14 cellular contexts compared by ENCODE assay signal in the genomic region with DNA sequence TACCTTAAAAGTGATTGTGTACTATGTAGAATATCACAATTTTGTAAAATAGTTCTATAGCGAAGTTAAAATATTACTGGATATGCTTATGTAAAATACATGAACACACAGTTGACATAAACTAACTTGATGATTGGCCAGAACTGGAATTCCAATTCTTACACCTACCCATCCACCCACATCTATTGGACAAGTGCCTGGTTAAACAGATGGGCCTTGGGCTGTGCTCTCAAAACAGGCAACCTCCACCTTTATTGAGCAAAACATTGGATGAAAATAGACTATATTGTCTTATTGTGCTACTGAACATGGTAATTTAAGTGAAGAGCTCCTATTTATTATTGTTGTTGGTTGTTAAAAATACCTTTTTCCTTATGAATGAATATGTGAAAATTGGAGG.
A peak's percentile ranks its signal among the peaks of the same experiment; 100 is the strongest.
DNase-seq lines count a peak whose midpoint lies in the region; TF ChIP-seq lines count a peak whose summit lies in the region.
"Had no signal": no experiment of that assay in that cellular context is flagged by ENCODE, and none has a peak within 500 bp of the region (broad histone marks: within the 10 kb centered on the region; RNA-seq: fewer than 3 reads in every experiment).

No MANE protein-coding gene starts in this region.

- no peak for TF ChIP-seq CTCF in GM13976 (IDR thresholded peaks at IDR 0.05; ENCODE audit: borderline replicate concordance, control extremely low read depth, extremely low read depth, insufficient read depth, missing control alignments)

- in situ Hi-C loops in GM13976 (cut with MboI; ENCODE audit: low sequenced_read_pairs, unreplicated experiment): no loop called here

- peak; percentile 55 for DNase-seq in NCI-H2171 treated with DMSO at 0.1 percent for 48 hours (lab: John Stamatoyannopoulos, UW)
- no peak for DNase-seq in NCI-H2171 (lab: John Stamatoyannopoulos, UW)
- peak; percentile 45 for DNase-seq in NCI-H69 (lab: John Stamatoyannopoulos, UW)
- peak; percentile 1 for DNase-seq in occipital lobe (lab: John Stamatoyannopoulos, UW)
- no peak for DNase-seq in NOMO-1 treated with DMSO at 0.1 percent for 48 hours (lab: John Stamatoyannopoulos, UW; ENCODE audit: unreplicated experiment)
- no peak for DNase-seq in GM13976 (ENCODE audit: low spot score)
- DNase-seq in activated CD4-positive, CD25-positive, alpha-beta regulatory T cell (lab: John Stamatoyannopoulos, UW): no peak
- DNase-seq: 8988T; Calu3; CD8-positive, alpha-beta T cell; GDM1; H7; HFFc6; IMR-90 had no signal

Comparison
In these comparisons a context has a peak if more than half of its experiments do, and no peak if none do; other contexts are left out.
1. DNase-seq: peak in NCI-H2171 treated with DMSO at 0.1 percent for 48 hours (single experiment), NCI-H69 (single experiment) and occipital lobe (single experiment); none in NCI-H2171 (single experiment), NOMO-1 treated with DMSO at 0.1 percent for 48 hours (single experiment), GM13976 (single experiment) and activated CD4-positive, CD25-positive, alpha-beta regulatory T cell (0 of 4).